Comparison of ENCODE assay signal across 9 cellular contexts in genomic region chrX:154542723-154543424, GRCh38. TPM values are rescaled to one million over a fixed set of nuclear protein-coding genes. Genes with fewer than 3 reads are reported as not detected.
DNase-seq lines count a peak whose midpoint lies in the region; ATAC-seq, FAIRE-seq and TF ChIP-seq lines count a peak whose summit lies in the region.
"Had no signal": no experiment of that assay in that cellular context is flagged by ENCODE, and none has a peak within 500 bp of the region (broad histone marks: within the 10 kb centered on the region; RNA-seq: fewer than 3 reads in every experiment).

No MANE protein-coding gene starts in this region.

- H3K27me3 Mint-ChIP-seq in CD4-positive, alpha-beta T cell, result no peaks in the 10 kb centered on the region
- no peaks in the 10 kb centered on the region for H3K27me3 Mint-ChIP-seq in astrocyte (ENCODE audit: low read depth, unreplicated experiment)
- peaks cover 5% of the 10 kb centered on the region for H3K27me3 Mint-ChIP-seq in neural progenitor cell (ENCODE audit: insufficient read depth, low read depth)

- no peak for ATAC-seq in CD4-positive, alpha-beta T cell (ENCODE audit: poor library complexity)
- ATAC-seq in GM18519 (IDR thresholded peaks at IDR 0.05; ENCODE audit: low FRiP score, unreplicated experiment), result no peak

- H3K27ac ChIP-seq in CD4-positive, alpha-beta T cell (ENCODE audit: low read depth, low read length), result peak overlapping the region; percentile 21
- peak overlapping the region; percentile 91 for H3K27ac ChIP-seq in astrocyte (ENCODE audit: low read depth, low read length)
- no peak overlapping the region for H3K27ac ChIP-seq in neural progenitor cell

- H3K4me2 ChIP-seq in astrocyte (ENCODE audit: low read length) (peak overlapping the region; percentile 74), neural progenitor cell (no peak overlapping the region)

- H4K20me1 ChIP-seq in astrocyte (ENCODE audit: insufficient read depth, low read length) (peaks cover 3% of the 10 kb centered on the region), neural progenitor cell (ENCODE audit: low read depth) (no peaks in the 10 kb centered on the region)

- no peaks in the 10 kb centered on the region for H3F3A ChIP-seq in neural progenitor cell (ENCODE audit: low read depth)

- H3K4me3 ChIP-seq in astrocyte (ENCODE audit: insufficient read depth, low read depth, low read length), result no peak overlapping the region
- no peak overlapping the region for H3K4me3 ChIP-seq in neural progenitor cell

- intact Hi-C loops in CD4-positive, alpha-beta T cell (cut with DNase I, micrococcal nuclease), result no loop called here

- H3K36me3 ChIP-seq in astrocyte (ENCODE audit: insufficient read depth, low read length) (no peaks in the 10 kb centered on the region), neural progenitor cell (no peaks in the 10 kb centered on the region)

- peak overlapping the region; percentile 74 for H3K27ac Mint-ChIP-seq in CD4-positive, alpha-beta T cell
- H3K27ac Mint-ChIP-seq in astrocyte (ENCODE audit: unreplicated experiment) (no peak overlapping the region), neural progenitor cell (no peak overlapping the region)

- H2AFZ ChIP-seq in astrocyte (ENCODE audit: low read depth, low read length) (no peak overlapping the region), neural progenitor cell (replicated peaks) (no peak overlapping the region)

- H3K9me3 ChIP-seq in CD4-positive, alpha-beta T cell (ENCODE audit: control insufficient read depth, low read length), result no peaks in the 10 kb centered on the region
- no peaks in the 10 kb centered on the region for H3K9me3 ChIP-seq in astrocyte (ENCODE audit: insufficient read depth, low read depth, low read length)
- H3K9me3 ChIP-seq in neural progenitor cell (ENCODE audit: low read depth), result no peaks in the 10 kb centered on the region

- no peak for TF ChIP-seq CTCF in CD4-positive, alpha-beta T cell (IDR thresholded peaks at IDR 0.05)
- TF ChIP-seq CTCF in astrocyte (IDR thresholded peaks at IDR 0.05; ENCODE audit: insufficient read depth, low read depth, low read length), result no peak
- TF ChIP-seq CTCF in neural progenitor cell (IDR thresholded peaks at IDR 0.05), result no peak

- H3K4me1 Mint-ChIP-seq in CD4-positive, alpha-beta T cell (ENCODE audit: low read depth), result peaks cover 30% of the 10 kb centered on the region
- H3K4me1 Mint-ChIP-seq in astrocyte (ENCODE audit: low read depth, unreplicated experiment) (no peaks in the 10 kb centered on the region), neural progenitor cell (peaks cover 8% of the 10 kb centered on the region)

- peaks cover 31% of the 10 kb centered on the region for H3K79me2 ChIP-seq in astrocyte (ENCODE audit: insufficient read depth, low read length)
- H3K79me2 ChIP-seq in neural progenitor cell (ENCODE audit: low read depth), result peaks cover 10% of the 10 kb centered on the region

- no peaks in the 10 kb centered on the region for H3K27me3 ChIP-seq in CD4-positive, alpha-beta T cell (ENCODE audit: control insufficient read depth, insufficient read depth, low read length)
- no peaks in the 10 kb centered on the region for H3K27me3 ChIP-seq in astrocyte (ENCODE audit: insufficient read depth, low read length)
- no peaks in the 10 kb centered on the region for H3K27me3 ChIP-seq in neural progenitor cell

- H3K4me1 ChIP-seq in astrocyte (ENCODE audit: insufficient read depth, low read length) (peaks cover 31% of the 10 kb centered on the region), neural progenitor cell (no peaks in the 10 kb centered on the region)

- no peak for FAIRE-seq in astrocyte (lab: Jason Lieb, UNC)

- H3K9ac ChIP-seq in astrocyte (ENCODE audit: low read length), result peak overlapping the region; percentile 73
- no peak overlapping the region for H3K9ac ChIP-seq in neural progenitor cell

- H3K36me3 Mint-ChIP-seq in CD4-positive, alpha-beta T cell (ENCODE audit: low read depth), result peaks cover 17% of the 10 kb centered on the region
- H3K36me3 Mint-ChIP-seq in astrocyte (ENCODE audit: low read depth, unreplicated experiment) (no peaks in the 10 kb centered on the region), neural progenitor cell (peaks cover 7% of the 10 kb centered on the region)

- DNase-seq in CD4-positive, alpha-beta T cell, result no peak
- DNase-seq in NOMO-1 (lab: John Stamatoyannopoulos, UW; ENCODE audit: unreplicated experiment in 2 of 2), result peak; percentile 76 to 85
- no peak for DNase-seq in astrocyte (ENCODE audit: low read depth)
- DNase-seq in neural progenitor cell (ENCODE audit: low spot score), result no peak
- no peak for DNase-seq in cortex of kidney (lab: John Stamatoyannopoulos, UW)
- no peak for DNase-seq in NCI-H1436 (lab: John Stamatoyannopoulos, UW)
- DNase-seq in AG08395 (ENCODE audit: low spot score), result no peak
- DNase-seq: NCI-H1694 treated with DMSO at 0.1 percent for 48 hours had no signal

- CTCF ChIA-PET in CD4-positive, alpha-beta T cell (lab: Charles Lee), result interaction anchor here (1.0 kb wide), 1 partner anchor 16 kb away, joined by 3 read pairs; no protein-coding TSS in a partner anchor

- POLR2A ChIA-PET in CD4-positive, alpha-beta T cell (lab: Charles Lee), result interaction anchor here (1.0 kb wide), 1 partner anchor 144 kb away, joined by 3 read pairs; the partner anchor contains the start of gene RPL10

- H3K4me3 Mint-ChIP-seq in CD4-positive, alpha-beta T cell, result peak overlapping the region; percentile 79
- H3K4me3 Mint-ChIP-seq in astrocyte (ENCODE audit: unreplicated experiment) (no peak overlapping the region), neural progenitor cell (peak overlapping the region; percentile 15)

- no peaks in the 10 kb centered on the region for H3K9me3 Mint-ChIP-seq in CD4-positive, alpha-beta T cell
- H3K9me3 Mint-ChIP-seq in astrocyte (ENCODE audit: unreplicated experiment), result no peaks in the 10 kb centered on the region
- H3K9me3 Mint-ChIP-seq in neural progenitor cell, result peaks cover 21% of the 10 kb centered on the region

RNA-seq across cellular contexts. Expression of gene G6PD, which starts 3.8 kb away (rescaled TPM):
- 10 to 100 TPM; 17.4 to 20.3 TPM for total RNA-seq in CD4-positive, alpha-beta T cell
- total RNA-seq in astrocyte, result 54.1 and 62.8 TPM in 2 replicates
- total RNA-seq in neural progenitor cell (ENCODE audit: low replicate concordance), result 21.6 and 44.6 TPM in 2 replicates

RNA-seq across cellular contexts. Expression of gene IKBKG, which starts 4.5 kb away (rescaled TPM):
- total RNA-seq in CD4-positive, alpha-beta T cell, result 10 to 100 TPM; 26.2 to 27.2 TPM
- total RNA-seq in astrocyte, result 21.4 and 22.3 TPM in 2 replicates
- 11.7 and 13.2 TPM in 2 replicates for total RNA-seq in neural progenitor cell (ENCODE audit: low replicate concordance)

RNA-seq across cellular contexts. Expression of gene FAM3A, which starts 26.8 kb away (rescaled TPM):
- 10 to 100 TPM; 36.1 to 38.2 TPM for total RNA-seq in CD4-positive, alpha-beta T cell
- total RNA-seq in astrocyte (20.9 and 26.1 TPM in 2 replicates), neural progenitor cell (ENCODE audit: low replicate concordance) (4.5 and 16.8 TPM in 2 replicates)

RNA-seq across cellular contexts. Expression of gene CTAG1A, which starts 42.1 kb away (rescaled TPM):
- not detected for total RNA-seq in CD4-positive, alpha-beta T cell
- not detected in 2 replicates for total RNA-seq in astrocyte
- not detected in 2 replicates for total RNA-seq in neural progenitor cell (ENCODE audit: low replicate concordance)

RNA-seq across cellular contexts. Expression of gene SLC10A3, which starts 52.4 kb away (rescaled TPM):
- total RNA-seq in CD4-positive, alpha-beta T cell, result 10 to 100 TPM; 15.7 to 16.4 TPM
- total RNA-seq in astrocyte, result 24.4 and 27.3 TPM in 2 replicates
- total RNA-seq in neural progenitor cell (ENCODE audit: low replicate concordance), result 3.5 and 5.7 TPM in 2 replicates

Comparison
In these comparisons a context has a peak if more than half of its experiments do, and no peak if none do; other contexts are left out.
1. DNase-seq: peak in NOMO-1 (2 of 2); none in CD4-positive, alpha-beta T cell (0 of 10), astrocyte (single experiment), neural progenitor cell (single experiment), cortex of kidney (single experiment), NCI-H1436 (single experiment) and AG08395 (single experiment).